ENCODE assay signal across 2 cellular contexts in the genomic region with DNA sequence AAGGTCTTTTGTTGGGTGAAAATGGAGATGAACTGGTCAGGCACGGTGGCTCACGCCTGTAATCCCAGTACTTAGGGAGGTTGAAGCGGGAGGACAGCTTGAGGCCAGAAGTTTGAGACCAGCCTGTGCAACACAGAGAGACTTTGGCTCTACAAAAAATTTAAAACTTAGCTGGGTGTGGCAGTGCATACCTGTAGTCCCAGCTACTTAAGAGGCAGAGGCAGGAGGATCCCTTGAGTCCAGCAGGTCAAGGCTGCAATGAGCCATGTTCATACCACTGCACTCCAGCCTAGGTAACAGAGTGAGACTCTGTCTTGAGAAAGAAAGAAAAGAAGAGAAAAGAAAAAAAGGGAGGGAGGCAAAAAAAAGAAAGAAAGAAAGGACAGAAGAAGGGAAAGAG.
A peak's percentile ranks its signal among the peaks of the same experiment; 100 is the strongest.
TF ChIP-seq lines count a peak whose summit lies in the region.

No MANE protein-coding gene starts in this region.

TF ChIP-seq in K562, 482 proteins besides CTCF, POLR2A, EP300 and RAD21:
- TF ChIP-seq, protein P1, sequence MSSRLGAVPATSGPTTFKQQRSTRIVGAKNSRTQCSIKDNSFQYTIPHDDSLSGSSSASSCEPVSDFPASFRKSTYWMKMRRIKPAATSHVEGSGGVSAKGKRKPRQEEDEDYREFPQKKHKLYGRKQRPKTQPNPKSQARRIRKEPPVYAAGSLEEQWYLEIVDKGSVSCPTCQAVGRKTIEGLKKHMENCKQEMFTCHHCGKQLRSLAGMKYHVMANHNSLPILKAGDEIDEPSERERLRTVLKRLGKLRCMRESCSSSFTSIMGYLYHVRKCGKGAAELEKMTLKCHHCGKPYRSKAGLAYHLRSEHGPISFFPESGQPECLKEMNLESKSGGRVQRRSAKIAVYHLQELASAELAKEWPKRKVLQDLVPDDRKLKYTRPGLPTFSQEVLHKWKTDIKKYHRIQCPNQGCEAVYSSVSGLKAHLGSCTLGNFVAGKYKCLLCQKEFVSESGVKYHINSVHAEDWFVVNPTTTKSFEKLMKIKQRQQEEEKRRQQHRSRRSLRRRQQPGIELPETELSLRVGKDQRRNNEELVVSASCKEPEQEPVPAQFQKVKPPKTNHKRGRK (tag; IDR thresholded peaks at IDR 0.05): 0 out of 2 replicates have a peak, but pooled peaks have one; percentile 36
- no peak for TF ChIP-seq SOX6 (IDR thresholded peaks at IDR 0.05)
TF ChIP-seq in K562: peak in this region for 1.

TF ChIP-seq in HepG2, 621 proteins besides CTCF, POLR2A, EP300 and RAD21:
- no peak for TF ChIP-seq IRX3 (CRISPR knock-in tag; IDR thresholded peaks at IDR 0.05; ENCODE audit: borderline replicate concordance, low read depth)
- TF ChIP-seq, protein P2, sequence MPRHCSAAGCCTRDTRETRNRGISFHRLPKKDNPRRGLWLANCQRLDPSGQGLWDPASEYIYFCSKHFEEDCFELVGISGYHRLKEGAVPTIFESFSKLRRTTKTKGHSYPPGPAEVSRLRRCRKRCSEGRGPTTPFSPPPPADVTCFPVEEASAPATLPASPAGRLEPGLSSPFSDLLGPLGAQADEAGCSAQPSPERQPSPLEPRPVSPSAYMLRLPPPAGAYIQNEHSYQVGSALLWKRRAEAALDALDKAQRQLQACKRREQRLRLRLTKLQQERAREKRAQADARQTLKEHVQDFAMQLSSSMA (CRISPR knock-in tag; IDR thresholded peaks at IDR 0.05): no peak
- no peak for TF ChIP-seq POLR2AphosphoS2 (IDR thresholded peaks at IDR 0.05; ENCODE audit: low read depth, low read length)
- TF ChIP-seq ZNF205 (CRISPR knock-in tag; IDR thresholded peaks at IDR 0.05): no peak
- no peak for TF ChIP-seq GABPA (IDR thresholded peaks at IDR 0.05; ENCODE audit: low read depth, low read length)
- TF ChIP-seq GABPA (CRISPR knock-in tag; IDR thresholded peaks at IDR 0.05; ENCODE audit: low read depth): no peak
TF ChIP-seq in HepG2: peak in this region for 0.
